11 cellular contexts compared by ENCODE assay signal in the genomic region with DNA sequence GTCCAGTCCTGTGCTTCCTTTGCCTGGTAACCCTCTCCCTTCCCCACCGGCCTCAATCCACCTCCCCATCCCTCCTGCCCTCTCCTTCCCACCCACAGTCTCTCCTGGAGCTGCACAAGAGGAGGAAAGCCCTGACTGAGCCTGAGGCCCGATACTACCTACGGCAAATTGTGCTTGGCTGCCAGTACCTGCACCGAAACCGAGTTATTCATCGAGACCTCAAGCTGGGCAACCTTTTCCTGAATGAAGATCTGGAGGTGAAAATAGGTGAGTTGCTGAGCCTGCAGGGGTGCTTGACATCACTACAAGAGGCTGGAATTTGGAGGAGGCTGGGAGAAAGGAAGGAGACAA. TPM values are rescaled to one million over a fixed set of nuclear protein-coding genes. Genes with fewer than 3 reads are reported as not detected.
DNase-seq lines count a peak whose midpoint lies in the region; ATAC-seq and TF ChIP-seq lines count a peak whose summit lies in the region.
"Had no signal": no experiment of that assay in that cellular context is flagged by ENCODE, and none has a peak within 500 bp of the region (broad histone marks: within the 10 kb centered on the region; RNA-seq: fewer than 3 reads in every experiment).

No MANE protein-coding gene starts in this region.

- peaks cover 69% of the 10 kb centered on the region for H3K36me3 Mint-ChIP-seq in activated T-cell treated with anti-CD3 and anti-CD28 coated beads, Interleukin-2, amount 50 U/mL, for 24 hours (ENCODE audit: low read depth)

- H3K4me1 ChIP-seq in RWPE2 (ENCODE audit: insufficient read depth, poor library complexity, severe bottlenecking), result peaks cover 6% of the 10 kb centered on the region
- H3K4me1 ChIP-seq in esophagus squamous epithelium, result peaks cover 13 to 34% (median 14%) of the 10 kb centered on the region in 3 donors
- H3K4me1 ChIP-seq in skeletal muscle satellite cell (ENCODE audit: control insufficient read depth, insufficient read depth, low read length), result peaks cover 56% of the 10 kb centered on the region

- no peaks in the 10 kb centered on the region for H3K9me3 Mint-ChIP-seq in activated T-cell treated with anti-CD3 and anti-CD28 coated beads, Interleukin-2, amount 50 U/mL, for 24 hours

- TF ChIP-seq CTCF in RWPE2 (IDR thresholded peaks at IDR 0.05; ENCODE audit: poor library complexity, severe bottlenecking), result no peak
- no peak for TF ChIP-seq CTCF in esophagus squamous epithelium (IDR thresholded peaks at IDR 0.05)

- intact Hi-C loops in esophagus squamous epithelium (cut with DNase I), result no loop called here

- ATAC-seq in RWPE2 (ENCODE audit: low read depth) (no peak), GM21723 (IDR thresholded peaks at IDR 0.05; ENCODE audit: unreplicated experiment) (no peak)
- no peak for ATAC-seq in activated CD4-positive, CD25-positive, alpha-beta regulatory T cell treated with anti-CD3 and anti-CD28 coated beads, Interleukin-2, amount 50 U/mL, for 24 hours

- H3K27me3 ChIP-seq in RWPE2 (ENCODE audit: insufficient read depth, poor library complexity, severe bottlenecking) (no peaks in the 10 kb centered on the region), esophagus squamous epithelium (no peaks in the 10 kb centered on the region), skeletal muscle satellite cell (ENCODE audit: control insufficient read depth, insufficient read depth, low read length) (no peaks in the 10 kb centered on the region)

- H3K9me3 ChIP-seq in RWPE2 (ENCODE audit: severe bottlenecking) (no peaks in the 10 kb centered on the region), esophagus squamous epithelium (no peaks in the 10 kb centered on the region), skeletal muscle satellite cell (replicated peaks; ENCODE audit: low read length) (no peaks in the 10 kb centered on the region)

- H3K36me3 ChIP-seq in RWPE2 (ENCODE audit: low read depth), result peaks cover 50% of the 10 kb centered on the region
- H3K36me3 ChIP-seq in esophagus squamous epithelium, result peaks cover 0 to 64% (median 0%) of the 10 kb centered on the region in 3 donors
- H3K36me3 ChIP-seq in skeletal muscle satellite cell (ENCODE audit: insufficient read depth, low read length), result peaks cover 41% of the 10 kb centered on the region

- TF ChIP-seq POLR2A in esophagus squamous epithelium (IDR thresholded peaks at IDR 0.05), result no peak

- H3K9ac ChIP-seq in skeletal muscle satellite cell (ENCODE audit: low read depth, low read length), result peak overlapping the region; percentile 85

- 13 to 23% methylated on average over 1 to 6 of the region's 6 CpGs for WGBS in esophagus squamous epithelium, 2 donors

- peaks cover 18% of the 10 kb centered on the region for H3K4me1 Mint-ChIP-seq in activated T-cell treated with anti-CD3 and anti-CD28 coated beads, Interleukin-2, amount 50 U/mL, for 24 hours (ENCODE audit: low read depth)

- H3K4me2 ChIP-seq in skeletal muscle satellite cell (ENCODE audit: low read length), result peak overlapping the region; percentile 89

- H3K27me3 Mint-ChIP-seq in activated T-cell treated with anti-CD3 and anti-CD28 coated beads, Interleukin-2, amount 50 U/mL, for 24 hours, result no peaks in the 10 kb centered on the region

- H3K4me3 ChIP-seq in RWPE2 (ENCODE audit: severe bottlenecking), result peak overlapping the region; percentile 52
- peak overlapping the region; percentile 43 to 75 (median 55) for H3K4me3 ChIP-seq in esophagus squamous epithelium
- H3K4me3 ChIP-seq in skeletal muscle satellite cell (ENCODE audit: low read length), result peak overlapping the region; percentile 83
- H3K4me3 ChIP-seq: lung had no signal

- no peak for DNase-seq in activated T-cell treated with anti-CD3 and anti-CD28 coated beads, Interleukin-2, amount 50 U/mL, for 24 hours
- DNase-seq in activated T-cell treated with anti-CD3 and anti-CD28 coated beads, Interleukin-2, amount 50 U/mL, for 1 hour, result no peak
- DNase-seq in RWPE2 (ENCODE audit: low spot score) (no peak), esophagus squamous epithelium (lab: John Stamatoyannopoulos, UW) (no peak), SIG-M5 (lab: John Stamatoyannopoulos, UW) (no peak)
- DNase-seq: C1 segment of cervical spinal cord, SHP77 treated with DMSO at 0.1 percent for 48 hours had no signal

- H3K27ac ChIP-seq in RWPE2 (ENCODE audit: poor library complexity, severe bottlenecking), result peak overlapping the region; percentile 68
- H3K27ac ChIP-seq in esophagus squamous epithelium, result peak overlapping the region in 1 of 4 donors; percentile 38

- H3K27ac Mint-ChIP-seq in activated T-cell treated with anti-CD3 and anti-CD28 coated beads, Interleukin-2, amount 50 U/mL, for 24 hours, result no peak overlapping the region

- peak overlapping the region; percentile 88 for H3K4me3 Mint-ChIP-seq in activated T-cell treated with anti-CD3 and anti-CD28 coated beads, Interleukin-2, amount 50 U/mL, for 24 hours

RNA-seq across cellular contexts. Expression of a gene that starts 1.3 kb away (rescaled TPM):
- 10 to 100 TPM; 13.0 to 45.3 (median 17.7) TPM for total RNA-seq in esophagus squamous epithelium
- total RNA-seq in skeletal muscle satellite cell (2012; rRNA removed), result 26.4 and 28.8 TPM in 2 replicates

RNA-seq across cellular contexts. Expression of a gene that starts 33.1 kb away (rescaled TPM):
- 1 to 10 TPM in 1 of 4 donors, under 1 TPM in 2, not detected in 1; 0.11 to 4.2 (median 0.57) TPM for total RNA-seq in esophagus squamous epithelium
- not detected in 2 replicates for total RNA-seq in skeletal muscle satellite cell (2012; rRNA removed)

RNA-seq across cellular contexts. Expression of a gene that starts 38.7 kb away (rescaled TPM):
- total RNA-seq in esophagus squamous epithelium, result 10 to 100 TPM; 38.3 to 75.8 (median 49.2) TPM
- total RNA-seq in skeletal muscle satellite cell (2012; rRNA removed), result 36.7 and 45.6 TPM in 2 replicates

RNA-seq across cellular contexts. Expression of a gene that starts 38.9 kb away (rescaled TPM):
- 10 to 100 TPM in 3 of 4 donors, 1 to 10 TPM in 1; 9.1 to 16.0 (median 12.4) TPM for total RNA-seq in esophagus squamous epithelium
- total RNA-seq in skeletal muscle satellite cell (2012; rRNA removed), result 13.2 and 14.4 TPM in 2 replicates
